In the genomic region with DNA sequence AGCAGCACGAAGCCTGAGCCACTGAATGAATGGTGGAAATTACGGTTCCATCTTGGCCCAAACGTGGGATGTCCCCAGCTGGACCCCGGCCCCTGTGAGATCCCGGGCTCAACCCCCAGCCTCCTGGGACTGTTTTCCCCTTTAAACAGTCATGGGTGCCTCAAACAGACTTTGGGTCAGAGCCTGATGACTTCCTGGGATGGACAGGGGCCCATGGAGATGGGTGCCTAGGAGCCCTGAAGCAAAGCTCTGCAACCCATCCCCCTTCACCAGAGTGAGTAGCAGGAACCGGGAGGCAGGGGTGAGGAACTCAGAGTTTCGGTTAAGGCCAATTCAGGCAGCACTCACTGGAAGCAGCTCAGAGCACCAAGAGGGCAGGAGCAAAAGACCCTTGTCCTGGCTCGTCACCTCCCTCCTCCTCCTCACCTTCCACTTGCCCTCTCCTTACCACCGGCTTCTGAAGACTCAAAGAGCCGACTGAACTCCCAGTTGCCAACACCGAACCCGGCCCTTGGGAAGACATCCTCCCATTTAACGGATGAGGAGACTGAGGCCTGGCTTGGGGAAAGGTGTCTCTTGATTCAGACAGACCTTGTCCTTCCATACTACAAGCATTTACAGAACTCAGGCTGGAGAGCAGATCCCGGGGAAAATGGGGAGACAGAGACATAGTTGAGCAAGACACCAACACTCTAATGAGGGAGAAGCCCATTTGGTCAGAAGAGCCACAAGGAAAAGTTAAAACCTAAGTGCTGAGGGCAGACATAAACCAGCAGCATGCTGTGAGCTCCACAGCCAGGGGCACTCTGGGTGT, we compare ENCODE assay signal across 9 cellular contexts. TPM values are rescaled to one million over a fixed set of nuclear protein-coding genes. Genes with fewer than 3 reads are reported as not detected.
DNase-seq lines count a peak whose midpoint lies in the region; ATAC-seq and TF ChIP-seq lines count a peak whose summit lies in the region.
"Had no signal": no experiment of that assay in that cellular context is flagged by ENCODE, and none has a peak within 500 bp of the region (broad histone marks: within the 10 kb centered on the region; RNA-seq: fewer than 3 reads in every experiment).

No MANE protein-coding gene starts in this region.

- H4K20me1 ChIP-seq in OCI-LY3 (ENCODE audit: insufficient read depth, low read length) (no peaks in the 10 kb centered on the region; the same call in 1 of the 2 replicates), osteoblast (ENCODE audit: insufficient read depth, low read length) (peaks cover 54% of the 10 kb centered on the region)

- H3K9ac ChIP-seq in OCI-LY3 (ENCODE audit: low read length) = peak overlapping the region; percentile 24; the same call in 1 of the 2 replicates
- H3K9ac ChIP-seq in endocrine pancreas (ENCODE audit: control insufficient read depth, insufficient read depth, low read length) = peak overlapping the region; percentile 71

- DNase-seq in CD1c-positive myeloid dendritic cell (ENCODE audit: extremely low spot score) = peak; percentile 10
- DNase-seq in osteoblast (ENCODE audit: insufficient read length, low spot score, missing footprints) = peak; percentile 77
- no peak for DNase-seq in NCI-H1417 treated with DMSO at 0.1 percent for 48 hours (lab: John Stamatoyannopoulos, UW)
- DNase-seq in SHP77 (lab: John Stamatoyannopoulos, UW) = no peak

- no peaks in the 10 kb centered on the region for H3K27me3 ChIP-seq in OCI-LY3 (ENCODE audit: low read depth, low read length)
- H3K27me3 ChIP-seq in endocrine pancreas (ENCODE audit: control insufficient read depth, insufficient read depth, low read length) = no peaks in the 10 kb centered on the region
- no peaks in the 10 kb centered on the region for H3K27me3 ChIP-seq in osteoblast (ENCODE audit: insufficient read depth, low read length)

- H3K79me2 ChIP-seq in OCI-LY3 (ENCODE audit: low read length) (peaks cover 18% of the 10 kb centered on the region), osteoblast (ENCODE audit: insufficient read depth, low read length) (peaks cover 70% of the 10 kb centered on the region)

- H3K9me3 ChIP-seq in OCI-LY3 (ENCODE audit: insufficient read depth, low read length) (no peaks in the 10 kb centered on the region), endocrine pancreas (ENCODE audit: control insufficient read depth, low read length) (no peaks in the 10 kb centered on the region), osteoblast (ENCODE audit: low read depth, low read length) (no peaks in the 10 kb centered on the region)

- H3K36me3 ChIP-seq in OCI-LY3 (replicated peaks; ENCODE audit: low read depth, low read length) (no peaks in the 10 kb centered on the region), endocrine pancreas (ENCODE audit: control insufficient read depth, insufficient read depth, low read length) (no peaks in the 10 kb centered on the region), osteoblast (ENCODE audit: insufficient read depth, low read length) (peaks cover 11% of the 10 kb centered on the region)

- no peak overlapping the region for H3K27ac ChIP-seq in OCI-LY3 (ENCODE audit: low read length)
- peak overlapping the region; percentile 85 for H3K27ac ChIP-seq in osteoblast (ENCODE audit: low read depth, low read length)

- peak overlapping the region; percentile 63 for H3K4me2 ChIP-seq in OCI-LY3 (ENCODE audit: low read length)
- H3K4me2 ChIP-seq in osteoblast (ENCODE audit: insufficient read depth, low read length) = peak overlapping the region; percentile 91

- H3K4me3 ChIP-seq in OCI-LY3 (ENCODE audit: low read length) (peak overlapping the region; percentile 45; the same call in 1 of the 2 replicates), endocrine pancreas (ENCODE audit: control insufficient read depth, insufficient read depth, low read length) (no peak overlapping the region), osteoblast (ENCODE audit: insufficient read depth, low read length) (peak overlapping the region; percentile 80)

- H2AFZ ChIP-seq in OCI-LY3 (ENCODE audit: low read depth, low read length) (no peak overlapping the region), osteoblast (ENCODE audit: low read length) (peak overlapping the region; percentile 74)

- TF ChIP-seq CTCF in OCI-LY3 (IDR thresholded peaks at IDR 0.05; ENCODE audit: low read depth, low read length) = no peak
- TF ChIP-seq CTCF in osteoblast (IDR thresholded peaks at IDR 0.05; ENCODE audit: extremely low read depth, low read depth, low read length) = no peak

- ATAC-seq in HG02798 (IDR thresholded peaks at IDR 0.05; ENCODE audit: poor library complexity, unreplicated experiment) (no peak), GM18873 (IDR thresholded peaks at IDR 0.05; ENCODE audit: low FRiP score, unreplicated experiment) (no peak)

- H3K4me1 ChIP-seq in OCI-LY3 (ENCODE audit: low read length) (peaks cover 33% of the 10 kb centered on the region), endocrine pancreas (ENCODE audit: control insufficient read depth, insufficient read depth, low read length) (no peaks in the 10 kb centered on the region), osteoblast (ENCODE audit: insufficient read depth, low read length) (peaks cover 57% of the 10 kb centered on the region)

RNA-seq across cellular contexts. Expression of a gene that starts 14.9 kb away (rescaled TPM):
- not detected in 2 replicates for total RNA-seq in osteoblast
- total RNA-seq: T-helper 2 cell treated with Interferon-gamma antibody and Interleukin-4, amounts not matched to agents 100 ng/mL and 5 ng/mL, for 36 hours had no signal

Comparison
In these comparisons a context has a peak if more than half of its experiments do, and no peak if none do; other contexts are left out.
1. DNase-seq: peak in CD1c-positive myeloid dendritic cell (single experiment) and osteoblast (single experiment); none in NCI-H1417 treated with DMSO at 0.1 percent for 48 hours (single experiment) and SHP77 (0 of 2).